1 cellular context compared by ENCODE assay signal in the genomic region with DNA sequence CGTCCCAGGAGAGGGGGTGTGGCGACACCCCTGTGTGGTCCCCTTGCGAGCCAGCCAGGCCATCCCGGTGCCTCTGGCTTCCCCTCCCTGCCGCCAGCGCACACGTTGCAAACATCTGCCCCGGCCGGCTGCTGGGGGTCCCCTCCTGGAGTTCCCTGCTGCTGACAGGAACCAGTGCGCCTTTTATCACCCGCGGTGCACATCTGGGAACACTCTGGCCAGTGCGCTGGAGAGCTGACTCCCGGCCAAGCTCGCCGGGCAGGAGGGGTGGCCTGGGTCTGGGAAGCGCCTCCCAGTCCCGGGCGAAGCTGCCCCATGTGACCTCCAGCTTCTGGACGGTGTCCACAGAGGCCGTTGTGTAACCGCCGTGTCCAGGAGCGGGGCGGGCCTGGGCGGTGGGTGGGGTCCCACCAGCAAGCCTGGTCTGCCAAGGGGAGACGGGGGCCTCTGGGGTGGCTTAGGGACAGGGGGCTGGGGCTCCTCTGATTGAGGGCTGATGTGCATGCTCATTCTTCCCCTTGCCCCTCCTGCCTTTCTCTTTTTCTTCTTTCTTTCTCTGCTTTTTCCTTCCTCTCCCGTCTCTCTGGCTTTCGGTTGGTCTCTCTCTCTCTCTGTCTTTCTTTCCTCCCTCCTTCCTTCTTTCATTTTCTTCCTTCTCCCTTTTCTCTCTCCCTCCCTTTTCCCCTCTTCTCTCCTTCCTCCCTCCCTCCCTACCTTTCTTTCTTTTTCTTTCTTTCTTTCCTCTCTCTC.
TF ChIP-seq lines count a peak whose summit lies in the region.

No MANE protein-coding gene starts in this region.

TF ChIP-seq in H1, 55 proteins besides CTCF, POLR2A, EP300 and RAD21 (continued from another document):
- TF ChIP-seq USF2 (IDR thresholded peaks at IDR 0.05; ENCODE audit: low read length) (no peak), TAF1 (IDR thresholded peaks at IDR 0.05; ENCODE audit: low read depth, low read length) (no peak), JUN (IDR thresholded peaks at IDR 0.05; ENCODE audit: low read depth, low read length) (no peak)
